In genomic region chr14:77653473-77653872, GRCh38 we compare ENCODE assay signal across 11 cellular contexts. TPM values are rescaled to one million over a fixed set of nuclear protein-coding genes. Genes with fewer than 3 reads are reported as not detected.
DNase-seq lines count a peak whose midpoint lies in the region; TF ChIP-seq lines count a peak whose summit lies in the region.
"Had no signal": no experiment of that assay in that cellular context is flagged by ENCODE, and none has a peak within 500 bp of the region (broad histone marks: within the 10 kb centered on the region; RNA-seq: fewer than 3 reads in every experiment).

No MANE protein-coding gene starts in this region.

- no peaks in the 10 kb centered on the region for H3K36me3 ChIP-seq in spleen
- H3K36me3 ChIP-seq: pancreas had no signal

- H3K9me3 ChIP-seq in spleen, result no peaks in the 10 kb centered on the region
- H3K9me3 ChIP-seq: pancreas had no signal

- H3K27ac ChIP-seq in caudate nucleus (ENCODE audit: low read depth, low read length) (peak overlapping the region; percentile 65), spleen (peak overlapping the region in 3 of 8 donors; percentile 15 to 78 (median 70))

- no peaks in the 10 kb centered on the region for H3K27me3 ChIP-seq in spleen (replicated peaks in 1 of 7)
- H3K27me3 ChIP-seq: pancreas had no signal

- DNase-seq in activated CD8-positive, alpha-beta memory T cell treated with anti-CD3 and anti-CD28 coated beads for 24 hours, result peak; percentile 49
- no peak for DNase-seq in activated CD8-positive, alpha-beta memory T cell treated with anti-CD3 and anti-CD28 coated beads, Interleukin-2, amount 50 U/mL, for 48 hours
- DNase-seq in NOMO-1 treated with dmso at 0.1 percent for 144 hours (lab: John Stamatoyannopoulos, UW; ENCODE audit: unreplicated experiment), result peak; percentile 38
- DNase-seq in caudate nucleus (lab: John Stamatoyannopoulos, UW), result peak in 1 of 61 donors; percentile 19
- DNase-seq in spleen, result peak; percentile 82
- no peak for DNase-seq in NCI-H2081 treated with DMSO at 0.1 percent for 48 hours (lab: John Stamatoyannopoulos, UW)
- no peak for DNase-seq in NCI-H2171 treated with DMSO at 0.1 percent for 48 hours (lab: John Stamatoyannopoulos, UW)
- no peak for DNase-seq in NCI-H524 (lab: John Stamatoyannopoulos, UW)
- DNase-seq: NCI-H2171, T-helper 9 cell had no signal

- peaks cover 0 to 59% (median 32%) of the 10 kb centered on the region in 6 donors for H3K4me1 ChIP-seq in spleen
- H3K4me1 ChIP-seq: pancreas had no signal

- intact Hi-C loops in spleen (cut with DNase I; ENCODE audit: low total_unique reads), result loop anchor here (10.0 kb wide), 1 partner anchor 61 kb away; no protein-coding TSS in a partner anchor

- 32 to 58% (median 43%) methylated on average over 5 of the region's 5 CpGs for WGBS in spleen, 5 donors

- TF ChIP-seq CTCF in spleen (IDR thresholded peaks at IDR 0.05 in 8 of 11, conservative IDR thresholded peaks at IDR 0.05 in 3 of 11), result peak in 4 of 11 experiments; percentile 9 to 52 (median 36)

- no peak overlapping the region for H3K4me3 ChIP-seq in spleen
- H3K4me3 ChIP-seq: pancreas had no signal

- no peak for TF ChIP-seq POLR2A in spleen (IDR thresholded peaks at IDR 0.05)

RNA-seq across cellular contexts. Expression of gene SPTLC2, which starts 37.0 kb away (rescaled TPM):
- total RNA-seq in spleen, result 100 to 1,000 TPM in 1 of 7 donors, 10 to 100 TPM in 6; 62.0 to 103 (median 79.7) TPM
- polyA plus RNA-seq in spleen, result 10 to 100 TPM in 1 of 3 donors, 1 to 10 TPM in 2; 7.0 to 10.9 (median 7.3) TPM

RNA-seq across cellular contexts. Expression of gene ALKBH1, which starts 54.4 kb away (rescaled TPM):
- total RNA-seq in spleen, result 10 to 100 TPM; 10.8 to 17.7 (median 13.2) TPM
- 10 to 100 TPM in 1 of 3 donors, 1 to 10 TPM in 2; 7.7 to 10.1 (median 9.8) TPM for polyA plus RNA-seq in spleen

RNA-seq across cellular contexts. Expression of gene SLIRP, which starts 54.4 kb away (rescaled TPM):
- total RNA-seq in spleen, result 100 to 1,000 TPM in 3 of 7 donors, 10 to 100 TPM in 4; 43.1 to 265 (median 63.6) TPM
- polyA plus RNA-seq in spleen, result 100 to 1,000 TPM; 157 to 213 (median 199) TPM

Comparison
In these comparisons a context has a peak if more than half of its experiments do, and no peak if none do; other contexts are left out.
1. DNase-seq: peak in activated CD8-positive, alpha-beta memory T cell treated with anti-CD3 and anti-CD28 coated beads for 24 hours (single experiment), NOMO-1 treated with dmso at 0.1 percent for 144 hours (single experiment) and spleen (single experiment); none in activated CD8-positive, alpha-beta memory T cell treated with anti-CD3 and anti-CD28 coated beads, Interleukin-2, amount 50 U/mL, for 48 hours (single experiment), NCI-H2081 treated with DMSO at 0.1 percent for 48 hours (single experiment), NCI-H2171 treated with DMSO at 0.1 percent for 48 hours (single experiment) and NCI-H524 (0 of 2).